ENCODE assay signal across 1 cellular context in genomic region chr2:75522543-75523312, GRCh38.
TF ChIP-seq lines count a peak whose summit lies in the region.

No MANE protein-coding gene starts in this region.

TF ChIP-seq in HepG2, 621 proteins besides CTCF, POLR2A, EP300 and RAD21 (continued from another document):
- TF ChIP-seq RBFOX2 (IDR thresholded peaks at IDR 0.05; ENCODE audit: low read depth, low read length), result peak; percentile 86
- peak; percentile 91 for TF ChIP-seq ZBTB3 (CRISPR knock-in tag; IDR thresholded peaks at IDR 0.05; ENCODE audit: borderline replicate concordance, low read depth)
- TF ChIP-seq GATA4 (IDR thresholded peaks at IDR 0.05; ENCODE audit: borderline replicate concordance, low read depth), result peak; percentile 97
- TF ChIP-seq FLYWCH1 (CRISPR knock-in tag; IDR thresholded peaks at IDR 0.05), result no peak
- no peak for TF ChIP-seq SRSF1 (optimal IDR thresholded peaks at IDR 0.05; ENCODE audit: low read depth, low read length)
- no peak for TF ChIP-seq CSRNP2 (CRISPR knock-in tag; conservative IDR thresholded peaks at IDR 0.05; ENCODE audit: low read depth)
